ENCODE assay signal across 1 cellular context in genomic region chrX:16089086-16089485, GRCh38.
TF ChIP-seq lines count a peak whose summit lies in the region.

No MANE protein-coding gene starts in this region.

TF ChIP-seq in IMR-90, 13 proteins besides CTCF, POLR2A, EP300 and RAD21 (continued from another document):
- TF ChIP-seq USF2 (IDR thresholded peaks at IDR 0.05; ENCODE audit: low read depth, low read length), result no peak
- no peak for TF ChIP-seq CEBPB (IDR thresholded peaks at IDR 0.05; ENCODE audit: low read depth, low read length)
- no peak for TF ChIP-seq MAZ (IDR thresholded peaks at IDR 0.05; ENCODE audit: borderline replicate concordance, low read depth, low read length)
- no peak for TF ChIP-seq MAFK (IDR thresholded peaks at IDR 0.05; ENCODE audit: low read depth, low read length)
- TF ChIP-seq RCOR1 (IDR thresholded peaks at IDR 0.05; ENCODE audit: insufficient replicate concordance, low read length), result no peak
- TF ChIP-seq SMC3 (IDR thresholded peaks at IDR 0.05; ENCODE audit: low read depth, low read length), result no peak
- no peak for TF ChIP-seq CHD1 (IDR thresholded peaks at IDR 0.05; ENCODE audit: low read depth, low read length)
TF ChIP-seq in IMR-90: peak in this region for 0.
